17 cellular contexts compared by ENCODE assay signal in the genomic region with DNA sequence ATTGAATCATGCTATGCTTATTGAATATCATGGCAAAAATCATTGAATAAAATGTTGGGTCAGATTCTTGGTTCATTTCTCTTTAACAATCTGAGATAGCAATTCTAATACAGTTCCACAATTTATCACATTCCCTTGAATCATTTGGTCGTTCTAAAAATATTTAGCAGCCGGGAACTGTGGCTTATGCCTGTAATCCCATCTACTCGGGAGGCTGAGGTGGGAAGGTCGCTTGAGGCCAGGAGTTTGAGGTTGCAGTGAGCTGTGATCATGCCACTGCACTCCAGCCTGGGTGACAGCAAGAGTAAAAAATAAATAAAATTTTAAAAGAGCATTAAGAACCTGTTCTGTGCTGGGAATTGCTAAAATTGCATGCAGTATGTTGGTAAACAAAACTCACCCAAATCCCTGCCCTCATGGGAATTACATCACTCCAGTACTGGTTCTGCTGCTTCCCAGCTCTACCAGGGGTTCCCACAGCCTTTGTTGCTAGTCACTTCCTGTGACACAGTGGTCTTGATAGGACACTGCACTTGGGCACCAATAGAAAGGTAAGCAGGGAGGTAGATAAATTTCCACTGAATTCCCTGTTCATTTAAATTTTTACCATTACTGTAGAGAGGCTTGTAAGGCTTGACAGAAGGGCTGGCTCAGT.
"Had no signal": no experiment of that assay in that cellular context is flagged by ENCODE, and none has a peak within 500 bp of the region (broad histone marks: within the 10 kb centered on the region; RNA-seq: fewer than 3 reads in every experiment).

No MANE protein-coding gene starts in this region.

- H3K4me3 Mint-ChIP-seq: activated CD4-positive, alpha-beta memory T cell treated with anti-CD3 and anti-CD28 coated beads, Interleukin-2, amount 10 ng/mL, durations not matched to agents 7 days and 5 days; activated CD4-positive, alpha-beta T cell treated with anti-CD3 and anti-CD28 coated beads for 36 hours; activated naive CD8-positive, alpha-beta T cell treated with anti-CD3 and anti-CD28 coated beads for 36 hours; memory B cell; stimulated activated naive CD8-positive, alpha-beta T cell treated with anti-CD3 and anti-CD28 coated beads, Interleukin-15, amount 100 ng/mL, for 72 hours had no signal

- H3K27me3 Mint-ChIP-seq: activated CD4-positive, alpha-beta memory T cell treated with anti-CD3 and anti-CD28 coated beads, Interleukin-2, amount 10 ng/mL, durations not matched to agents 7 days and 5 days; activated CD4-positive, alpha-beta T cell treated with anti-CD3 and anti-CD28 coated beads for 36 hours; activated naive CD8-positive, alpha-beta T cell treated with anti-CD3 and anti-CD28 coated beads for 36 hours; memory B cell; stimulated activated naive CD8-positive, alpha-beta T cell treated with anti-CD3 and anti-CD28 coated beads, Interleukin-15, amount 100 ng/mL, for 72 hours had no signal

- H3K27me3 ChIP-seq: cardiac muscle cell, esophagus muscularis mucosa, left lung, ovary, testis had no signal

- H3K27ac ChIP-seq: cardiac muscle cell, esophagus muscularis mucosa, left lung, ovary, testis had no signal

- H3K36me3 Mint-ChIP-seq: activated naive CD8-positive, alpha-beta T cell treated with anti-CD3 and anti-CD28 coated beads for 36 hours; memory B cell had no signal

- DNase-seq: activated CD4-positive, alpha-beta memory T cell treated with anti-CD3 and anti-CD28 coated beads, Interleukin-2, amount 10 ng/mL, durations not matched to agents 7 days and 5 days; activated CD4-positive, alpha-beta T cell treated with anti-CD3 and anti-CD28 coated beads for 36 hours; activated gamma-delta T cell treated with Interleukin-2 at 50 U/mL for 16 hours; activated naive CD8-positive, alpha-beta T cell treated with anti-CD3 and anti-CD28 coated beads for 36 hours; activated T-cell treated with anti-CD3 and anti-CD28 coated beads, Interleukin-2, amount 50 U/mL, for 48 hours; foreskin fibroblast; left lung; ovary; stimulated activated CD4-positive, alpha-beta T cell treated with anti-CD3 and anti-CD28 coated beads, Interleukin-15, amount 100 ng/mL, for 24 hours; stimulated activated CD4-positive, alpha-beta T cell treated with anti-CD3 and anti-CD28 coated beads, Interleukin-4, amount 100 ng/mL, for 4 hours; stimulated activated naive CD8-positive, alpha-beta T cell treated with anti-CD3 and anti-CD28 coated beads, Interleukin-15, amount 100 ng/mL, for 72 hours; T-helper 9 cell; testis had no signal

- H3K4me3 ChIP-seq: cardiac muscle cell, esophagus muscularis mucosa, left lung, ovary, testis had no signal

- H3K36me3 ChIP-seq: cardiac muscle cell, esophagus muscularis mucosa, left lung, ovary had no signal

- H3K9me3 ChIP-seq: esophagus muscularis mucosa, left lung, ovary, testis had no signal

- FAIRE-seq: islet of Langerhans had no signal

- H3K27ac Mint-ChIP-seq: activated CD4-positive, alpha-beta memory T cell treated with anti-CD3 and anti-CD28 coated beads, Interleukin-2, amount 10 ng/mL, durations not matched to agents 7 days and 5 days; activated CD4-positive, alpha-beta T cell treated with anti-CD3 and anti-CD28 coated beads for 36 hours; activated naive CD8-positive, alpha-beta T cell treated with anti-CD3 and anti-CD28 coated beads for 36 hours; memory B cell; stimulated activated naive CD8-positive, alpha-beta T cell treated with anti-CD3 and anti-CD28 coated beads, Interleukin-15, amount 100 ng/mL, for 72 hours had no signal

- H3K4me1 ChIP-seq: esophagus muscularis mucosa, left lung, testis had no signal

- H3K4me1 Mint-ChIP-seq: activated CD4-positive, alpha-beta memory T cell treated with anti-CD3 and anti-CD28 coated beads, Interleukin-2, amount 10 ng/mL, durations not matched to agents 7 days and 5 days; activated CD4-positive, alpha-beta T cell treated with anti-CD3 and anti-CD28 coated beads for 36 hours; activated naive CD8-positive, alpha-beta T cell treated with anti-CD3 and anti-CD28 coated beads for 36 hours; memory B cell; stimulated activated naive CD8-positive, alpha-beta T cell treated with anti-CD3 and anti-CD28 coated beads, Interleukin-15, amount 100 ng/mL, for 72 hours had no signal
